Comparison of ENCODE assay signal across 8 cellular contexts in genomic region chr15:75532413-75533250, GRCh38. TPM values are rescaled to one million over a fixed set of nuclear protein-coding genes. Genes with fewer than 3 reads are reported as not detected.
A peak's percentile ranks its signal among the peaks of the same experiment; 100 is the strongest.
DNase-seq lines count a peak whose midpoint lies in the region; ATAC-seq and TF ChIP-seq lines count a peak whose summit lies in the region.

No MANE protein-coding gene starts in this region.

- H4K5ac ChIP-seq in H9 (ENCODE audit: insufficient read length, low read depth, low read length), result no peak overlapping the region

- DNase-seq in A673 (ENCODE audit: low spot score) (no peak), H9 (peak; percentile 61), T-helper 17 cell (no peak), glomerular endothelial cell (ENCODE audit: extremely low read depth, low read depth, low spot score) (peak; percentile 52), progenitor cell of endocrine pancreas (ENCODE audit: low spot score, unreplicated experiment) (peak; percentile 10), GDM1 (lab: John Stamatoyannopoulos, UW) (no peak)
- DNase-seq in stimulated activated naive B cell treated with anti-CD40 and anti-IgM and Interleukin-4, amounts not matched to agents 10 μg/mL and 1 μg/mL and 100 μg/mL, for 72 hours, result no peak

- H3K4me3 ChIP-seq in A673 (ENCODE audit: low read depth, low read length, poor library complexity, severe bottlenecking), result no peak overlapping the region

- H4K8ac ChIP-seq in H9 (replicated peaks; ENCODE audit: insufficient read length, low read depth, low read length), result no peak overlapping the region

- CTCF ChIA-PET in A673 (lab: Charles Lee), result no interaction called here

- H2BK20ac ChIP-seq in H9 (ENCODE audit: low read depth, low read length, poor library complexity, severe bottlenecking), result no peak overlapping the region

- WGBS in H9 (ENCODE audit: extremely low coverage, insufficient read length, low lambda C conversion rate), result no CpG with 5 or more reads among the region's 1 CpG

- H3K9me3 ChIP-seq in A673 (ENCODE audit: low read depth, low read length, poor library complexity, severe bottlenecking) (no peaks in the 10 kb centered on the region), H9 (ENCODE audit: control insufficient read depth, low read depth, low read length) (no peaks in the 10 kb centered on the region), T-helper 17 cell (ENCODE audit: control insufficient read depth, low read length, poor library complexity, severe bottlenecking) (no peaks in the 10 kb centered on the region)

- no peak overlapping the region for H3K18ac ChIP-seq in H9 (ENCODE audit: insufficient read length, low read depth, low read length)

- intact Hi-C loops in A673 (cut with micrococcal nuclease; ENCODE audit: unreplicated experiment), result no loop called here

- BruUV-seq in A673 (replicated peaks; lab: Mats Ljungman, UMichigan), result no TSS peak

- no peak overlapping the region for H4K91ac ChIP-seq in H9 (ENCODE audit: insufficient read length, low read depth, low read length)

- H2BK15ac ChIP-seq in H9 (ENCODE audit: low read depth, low read length), result no peak overlapping the region

- H2BK12ac ChIP-seq in H9 (ENCODE audit: insufficient read length, low read depth, low read length), result no peak overlapping the region

- POLR2A ChIA-PET in A673 (lab: Charles Lee; ENCODE audit: low non-redundant PET), result no interaction called here

- no peak overlapping the region for H3K9ac ChIP-seq in H9 (ENCODE audit: extremely low read depth, insufficient read length, low read length)

- H3K27ac Mint-ChIP-seq in H9 (peak overlapping the region; percentile 10 to 79 (median 27); a peak in 5 of 7 replicates), T-helper 17 cell (peak overlapping the region; percentile 85), progenitor cell of endocrine pancreas (peak overlapping the region; percentile 78)
- no peak overlapping the region for H3K27ac Mint-ChIP-seq in stimulated activated naive B cell treated with anti-CD40 and anti-IgM and Interleukin-4, amounts not matched to agents 10 μg/mL and 1 μg/mL and 100 μg/mL, for 72 hours

- H2BK5ac ChIP-seq in H9 (ENCODE audit: insufficient read length, low read length), result no peak overlapping the region

- H3K27ac ChIP-seq in A673 (ENCODE audit: low read depth, low read length, poor library complexity, severe bottlenecking) (no peak overlapping the region), H9 (ENCODE audit: insufficient read length, low read depth, low read length) (no peak overlapping the region)

- H3K36me3 ChIP-seq in A673 (ENCODE audit: insufficient read depth, low read length, poor library complexity, severe bottlenecking), result no peaks in the 10 kb centered on the region

- H3K27me3 ChIP-seq in A673 (replicated peaks; ENCODE audit: insufficient read depth, low read depth, low read length, poor library complexity) (no peaks in the 10 kb centered on the region), H9 (ENCODE audit: insufficient read depth, low read length) (no peaks in the 10 kb centered on the region)

- no peak overlapping the region; a peak in 1 of 5 replicates for H3K4me3 Mint-ChIP-seq in H9
- H3K4me3 Mint-ChIP-seq in T-helper 17 cell, result no peak overlapping the region
- H3K4me3 Mint-ChIP-seq in progenitor cell of endocrine pancreas (ENCODE audit: low read depth), result no peak overlapping the region
- H3K4me3 Mint-ChIP-seq in stimulated activated naive B cell treated with anti-CD40 and anti-IgM and Interleukin-4, amounts not matched to agents 10 μg/mL and 1 μg/mL and 100 μg/mL, for 72 hours, result no peak overlapping the region

- no peak overlapping the region for H3K56ac ChIP-seq in H9 (ENCODE audit: insufficient read length, low read depth, low read length)

- no peak overlapping the region for H3K4ac ChIP-seq in H9 (ENCODE audit: low read depth, low read length)

- H3K4me1 Mint-ChIP-seq in H9 (peaks cover 7 to 14% of the 10 kb centered on the region in 2 experiments), T-helper 17 cell (peaks cover 20% of the 10 kb centered on the region), progenitor cell of endocrine pancreas (ENCODE audit: low read depth) (peaks cover 32% of the 10 kb centered on the region)
- H3K4me1 Mint-ChIP-seq in stimulated activated naive B cell treated with anti-CD40 and anti-IgM and Interleukin-4, amounts not matched to agents 10 μg/mL and 1 μg/mL and 100 μg/mL, for 72 hours, result peaks cover 0 to 10% of the 10 kb centered on the region in 2 donors

- no peak overlapping the region for H3T11ph ChIP-seq in H9 (ENCODE audit: low read length)

- no peak overlapping the region for H2AFZ ChIP-seq in H9 (ENCODE audit: low read length)

- H2AK5ac ChIP-seq in H9 (ENCODE audit: insufficient read length, low read length), result no peak overlapping the region

- H3K79me1 ChIP-seq in H9 (ENCODE audit: insufficient read depth, low read depth, low read length, poor library complexity, severe bottlenecking), result peaks cover 5% of the 10 kb centered on the region

- TF ChIP-seq CTCF in A673 (conservative IDR thresholded peaks at IDR 0.05; ENCODE audit: low read depth, low read length), result peak; percentile 19; the same call in 1 of the 2 replicates
- TF ChIP-seq CTCF in H9 (conservative IDR thresholded peaks at IDR 0.05), result peak; percentile 73
- peak; percentile 62 for TF ChIP-seq CTCF in progenitor cell of endocrine pancreas (IDR thresholded peaks at IDR 0.05; ENCODE audit: unreplicated experiment)

- H3K4me1 ChIP-seq in A673 (ENCODE audit: insufficient read depth, low read length, poor library complexity, severe bottlenecking), result peaks cover 11% of the 10 kb centered on the region
- H3K4me1 ChIP-seq in H9 (ENCODE audit: insufficient read depth, low read length), result no peaks in the 10 kb centered on the region; the same call in 1 of the 2 replicates

- H3K4me2 ChIP-seq in H9 (ENCODE audit: insufficient read depth, insufficient read length, low read length), result no peak overlapping the region

- H3K79me2 ChIP-seq in H9 (ENCODE audit: insufficient read depth, low read length), result no peaks in the 10 kb centered on the region; the same call in 1 of the 2 replicates

- H3K9me3 Mint-ChIP-seq in H9 (no peaks in the 10 kb centered on the region), progenitor cell of endocrine pancreas (ENCODE audit: low read depth) (no peaks in the 10 kb centered on the region)
- H3K9me3 Mint-ChIP-seq in stimulated activated naive B cell treated with anti-CD40 and anti-IgM and Interleukin-4, amounts not matched to agents 10 μg/mL and 1 μg/mL and 100 μg/mL, for 72 hours, result no peaks in the 10 kb centered on the region

- no peaks in the 10 kb centered on the region for H3K23me2 ChIP-seq in H9 (ENCODE audit: insufficient read length, low read depth, low read length, poor library complexity, severe bottlenecking)

- no peak overlapping the region for H2BK120ac ChIP-seq in H9 (ENCODE audit: low read depth, low read length, poor library complexity, severe bottlenecking)

- H3K36me3 Mint-ChIP-seq in H9 (ENCODE audit: insufficient read depth in 1 of 3, low read depth in 3 of 3), result peaks cover 0 to 10% (median 4%) of the 10 kb centered on the region in 3 experiments; a peak in 4 of 7 replicates
- no peaks in the 10 kb centered on the region for H3K36me3 Mint-ChIP-seq in T-helper 17 cell (ENCODE audit: low read depth)
- peaks cover 5% of the 10 kb centered on the region for H3K36me3 Mint-ChIP-seq in progenitor cell of endocrine pancreas (ENCODE audit: insufficient read depth)
- H3K36me3 Mint-ChIP-seq in stimulated activated naive B cell treated with anti-CD40 and anti-IgM and Interleukin-4, amounts not matched to agents 10 μg/mL and 1 μg/mL and 100 μg/mL, for 72 hours, result peaks cover 2 to 11% of the 10 kb centered on the region in 2 donors

- ATAC-seq in T-helper 17 cell (no peak), HG03439 (IDR thresholded peaks at IDR 0.05; ENCODE audit: unreplicated experiment) (no peak)
- ATAC-seq in stimulated activated naive B cell treated with anti-CD40 and anti-IgM and Interleukin-4, amounts not matched to agents 10 μg/mL and 1 μg/mL and 100 μg/mL, for 72 hours (replicated peaks), result no peak

- no peaks in the 10 kb centered on the region for H4K20me1 ChIP-seq in H9 (ENCODE audit: control insufficient read depth, insufficient read depth, insufficient read length)

- H3K14ac ChIP-seq in H9 (ENCODE audit: insufficient read depth, low read length), result no peak overlapping the region

- H3K23ac ChIP-seq in H9 (ENCODE audit: insufficient read length, low read depth, low read length), result no peak overlapping the region

- H3K27me3 Mint-ChIP-seq in H9 (ENCODE audit: low read depth) (no peaks in the 10 kb centered on the region), T-helper 17 cell (no peaks in the 10 kb centered on the region), progenitor cell of endocrine pancreas (no peaks in the 10 kb centered on the region)
- H3K27me3 Mint-ChIP-seq in stimulated activated naive B cell treated with anti-CD40 and anti-IgM and Interleukin-4, amounts not matched to agents 10 μg/mL and 1 μg/mL and 100 μg/mL, for 72 hours, result no peaks in the 10 kb centered on the region

RNA-seq across cellular contexts. Expression of gene PTPN9, which starts 46.5 kb away (rescaled TPM):
- total RNA-seq in A673 (2021) (60.9 and 64.9 TPM in 2 replicates), H9 (2021) (40.9 and 42.2 TPM in 2 replicates), T-helper 17 cell (10 to 100 TPM; 19.8 to 21.6 TPM), glomerular endothelial cell (23.2 and 28.8 TPM in 2 replicates), progenitor cell of endocrine pancreas (35.2 and 37.1 TPM in 2 replicates)

Comparison
In these comparisons a context has a peak if more than half of its experiments do, and no peak if none do; other contexts are left out.
1. DNase-seq: peak in H9 (single experiment), glomerular endothelial cell (single experiment) and progenitor cell of endocrine pancreas (single experiment); none in A673 (single experiment), T-helper 17 cell (0 of 3), stimulated activated naive B cell treated with anti-CD40 and anti-IgM and Interleukin-4, amounts not matched to agents 10 μg/mL and 1 μg/mL and 100 μg/mL, for 72 hours (single experiment) and GDM1 (single experiment).
2. CTCF ChIP-seq: peak in every context shown above with its lines; median percentile 73 in H9; 62 in progenitor cell of endocrine pancreas; 19 in A673.